ENCODE assay signal across 17 cellular contexts in the genomic region with DNA sequence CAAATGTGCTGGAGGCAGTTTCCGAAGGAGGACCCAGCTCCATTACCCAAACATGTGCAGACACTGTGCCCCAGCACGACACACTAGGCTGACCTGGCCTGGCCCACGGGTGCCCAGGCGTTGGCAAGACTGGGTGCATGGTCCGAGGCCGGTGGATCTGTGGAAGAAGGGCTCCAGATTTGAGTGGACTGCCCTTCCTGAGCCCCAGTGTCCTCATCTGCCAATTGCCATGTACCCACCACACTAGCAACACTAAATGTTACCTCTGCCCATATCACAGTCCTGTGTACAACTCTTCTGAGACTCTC.
DNase-seq lines count a peak whose midpoint lies in the region; ATAC-seq and TF ChIP-seq lines count a peak whose summit lies in the region.
"Had no signal": no experiment of that assay in that cellular context is flagged by ENCODE, and none has a peak within 500 bp of the region (broad histone marks: within the 10 kb centered on the region; RNA-seq: fewer than 3 reads in every experiment).

No MANE protein-coding gene starts in this region.

- H3K4me3 ChIP-seq in heart left ventricle, result no peak overlapping the region
- H3K4me3 ChIP-seq: PC-9 had no signal

- WGBS in heart left ventricle, 4 donors, result 82 to 93% (median 91%) methylated on average over 6 of the region's 6 CpGs

- no peak for ATAC-seq in heart left ventricle

- no peak overlapping the region for H3K27ac ChIP-seq in heart left ventricle
- H3K27ac ChIP-seq: PC-9 had no signal

- H3K4me1 ChIP-seq in heart left ventricle, result peaks cover 0 to 10% (median 0%) of the 10 kb centered on the region in 12 donors

- no peaks in the 10 kb centered on the region for H3K36me3 ChIP-seq in heart left ventricle

- no peaks in the 10 kb centered on the region for H3K36me3 Mint-ChIP-seq in immature natural killer cell
- no peaks in the 10 kb centered on the region for H3K36me3 Mint-ChIP-seq in progenitor cell of endocrine pancreas (ENCODE audit: insufficient read depth)
- no peaks in the 10 kb centered on the region for H3K36me3 Mint-ChIP-seq in activated T-cell treated with anti-CD3 and anti-CD28 coated beads, Interleukin-2, amount 50 U/mL, for 24 hours (ENCODE audit: low read depth)
- no peaks in the 10 kb centered on the region for H3K36me3 Mint-ChIP-seq in T-helper 2 cell treated with Interferon-gamma antibody and Interleukin-4, amounts not matched to agents 5 μg/mL and 100 μg/mL, for 36 hours (ENCODE audit: low read depth)
- H3K36me3 Mint-ChIP-seq: CD4-positive, CD25-positive, alpha-beta regulatory T cell had no signal

- no peak for TF ChIP-seq POLR2A in heart left ventricle (IDR thresholded peaks at IDR 0.05)

- peak overlapping the region in 5 of 6 donors; percentile 84 to 92 (median 90) for H3K27ac Mint-ChIP-seq in immature natural killer cell
- H3K27ac Mint-ChIP-seq in progenitor cell of endocrine pancreas, result peak overlapping the region; percentile 5
- H3K27ac Mint-ChIP-seq in activated T-cell treated with anti-CD3 and anti-CD28 coated beads, Interleukin-2, amount 50 U/mL, for 24 hours, result no peak overlapping the region
- H3K27ac Mint-ChIP-seq in T-helper 2 cell treated with Interferon-gamma antibody and Interleukin-4, amounts not matched to agents 5 μg/mL and 100 μg/mL, for 36 hours, result no peak overlapping the region
- H3K27ac Mint-ChIP-seq: H9 had no signal

- H3K4me3 Mint-ChIP-seq in immature natural killer cell, result peak overlapping the region in 3 of 5 donors; percentile 38 to 58 (median 40)
- H3K4me3 Mint-ChIP-seq in progenitor cell of endocrine pancreas (ENCODE audit: low read depth), result no peak overlapping the region
- no peak overlapping the region for H3K4me3 Mint-ChIP-seq in activated T-cell treated with anti-CD3 and anti-CD28 coated beads, Interleukin-2, amount 50 U/mL, for 24 hours
- H3K4me3 Mint-ChIP-seq in T-helper 2 cell treated with Interferon-gamma antibody and Interleukin-4, amounts not matched to agents 5 μg/mL and 100 μg/mL, for 36 hours, result no peak overlapping the region
- H3K4me3 Mint-ChIP-seq: CD4-positive, CD25-positive, alpha-beta regulatory T cell; H9 had no signal

- DNase-seq in cardiac septum (ENCODE audit: low spot score), result peak; percentile 36
- no peak for DNase-seq in heart left ventricle
- DNase-seq in immature natural killer cell, result no peak
- no peak for DNase-seq in progenitor cell of endocrine pancreas (ENCODE audit: low spot score, unreplicated experiment)
- DNase-seq in activated T-cell treated with anti-CD3 and anti-CD28 coated beads, Interleukin-2, amount 50 U/mL, for 24 hours, result no peak
- no peak for DNase-seq in NCI-H146 (lab: John Stamatoyannopoulos, UW)
- DNase-seq in T-helper 2 cell treated with Interferon-gamma antibody and Interleukin-4, amounts not matched to agents 5 μg/mL and 100 μg/mL, for 36 hours (ENCODE audit: low spot score), result no peak
- DNase-seq: AML-193; CD4-positive, CD25-positive, alpha-beta regulatory T cell; DND-41; GDM1; H9; NCI-H1930; NCI-H2171; NCI-H446 treated with DMSO at 0.1 percent for 48 hours; NCI-H748 treated with DMSO at 0.1 percent for 48 hours; PC-9 had no signal

- peaks cover 53 to 60% of the 10 kb centered on the region in 2 donors for H3K4me1 Mint-ChIP-seq in immature natural killer cell
- peaks cover 6% of the 10 kb centered on the region for H3K4me1 Mint-ChIP-seq in progenitor cell of endocrine pancreas (ENCODE audit: low read depth)
- H3K4me1 Mint-ChIP-seq in activated T-cell treated with anti-CD3 and anti-CD28 coated beads, Interleukin-2, amount 50 U/mL, for 24 hours (ENCODE audit: low read depth), result peaks cover 11% of the 10 kb centered on the region
- H3K4me1 Mint-ChIP-seq in T-helper 2 cell treated with Interferon-gamma antibody and Interleukin-4, amounts not matched to agents 5 μg/mL and 100 μg/mL, for 36 hours (ENCODE audit: low read depth), result peaks cover 10% of the 10 kb centered on the region

- no peaks in the 10 kb centered on the region for H3K9me3 ChIP-seq in heart left ventricle

- H3K27me3 ChIP-seq in heart left ventricle, result peaks cover 0 to 6% (median 0%) of the 10 kb centered on the region in 9 donors

- intact Hi-C loops in cardiac septum (cut with DNase I) (no loop called here), heart left ventricle (cut with DNase I) (no loop called here)

- H3K27me3 Mint-ChIP-seq in immature natural killer cell (ENCODE audit: low read depth in 3 of 3) (peaks cover 6 to 29% (median 10%) of the 10 kb centered on the region in 3 donors), progenitor cell of endocrine pancreas (peaks cover 17% of the 10 kb centered on the region)
- no peaks in the 10 kb centered on the region for H3K27me3 Mint-ChIP-seq in activated T-cell treated with anti-CD3 and anti-CD28 coated beads, Interleukin-2, amount 50 U/mL, for 24 hours
- H3K27me3 Mint-ChIP-seq in T-helper 2 cell treated with Interferon-gamma antibody and Interleukin-4, amounts not matched to agents 5 μg/mL and 100 μg/mL, for 36 hours (ENCODE audit: low read depth), result no peaks in the 10 kb centered on the region
- H3K27me3 Mint-ChIP-seq: CD4-positive, CD25-positive, alpha-beta regulatory T cell had no signal

- H3K9me3 Mint-ChIP-seq in immature natural killer cell, result peaks cover 0 to 4% (median 0%) of the 10 kb centered on the region in 6 donors
- no peaks in the 10 kb centered on the region for H3K9me3 Mint-ChIP-seq in progenitor cell of endocrine pancreas (ENCODE audit: low read depth)
- H3K9me3 Mint-ChIP-seq in activated T-cell treated with anti-CD3 and anti-CD28 coated beads, Interleukin-2, amount 50 U/mL, for 24 hours, result no peaks in the 10 kb centered on the region
- H3K9me3 Mint-ChIP-seq in T-helper 2 cell treated with Interferon-gamma antibody and Interleukin-4, amounts not matched to agents 5 μg/mL and 100 μg/mL, for 36 hours, result no peaks in the 10 kb centered on the region
- H3K9me3 Mint-ChIP-seq: CD4-positive, CD25-positive, alpha-beta regulatory T cell; H9 had no signal

- TF ChIP-seq CTCF in heart left ventricle (IDR thresholded peaks at IDR 0.05) (no peak), progenitor cell of endocrine pancreas (IDR thresholded peaks at IDR 0.05; ENCODE audit: unreplicated experiment) (no peak)

Comparison
In these comparisons a context has a peak if more than half of its experiments do, and no peak if none do; other contexts are left out.
1. H3K27ac Mint-ChIP-seq: peak in immature natural killer cell (5 of 6) and progenitor cell of endocrine pancreas (single experiment); none in activated T-cell treated with anti-CD3 and anti-CD28 coated beads, Interleukin-2, amount 50 U/mL, for 24 hours (single experiment) and T-helper 2 cell treated with Interferon-gamma antibody and Interleukin-4, amounts not matched to agents 5 μg/mL and 100 μg/mL, for 36 hours (single experiment).
2. H3K4me3 Mint-ChIP-seq: peak in immature natural killer cell (3 of 5); none in progenitor cell of endocrine pancreas (single experiment), activated T-cell treated with anti-CD3 and anti-CD28 coated beads, Interleukin-2, amount 50 U/mL, for 24 hours (single experiment) and T-helper 2 cell treated with Interferon-gamma antibody and Interleukin-4, amounts not matched to agents 5 μg/mL and 100 μg/mL, for 36 hours (single experiment).